ENCODE assay signal across 1 cellular context in the genomic region with DNA sequence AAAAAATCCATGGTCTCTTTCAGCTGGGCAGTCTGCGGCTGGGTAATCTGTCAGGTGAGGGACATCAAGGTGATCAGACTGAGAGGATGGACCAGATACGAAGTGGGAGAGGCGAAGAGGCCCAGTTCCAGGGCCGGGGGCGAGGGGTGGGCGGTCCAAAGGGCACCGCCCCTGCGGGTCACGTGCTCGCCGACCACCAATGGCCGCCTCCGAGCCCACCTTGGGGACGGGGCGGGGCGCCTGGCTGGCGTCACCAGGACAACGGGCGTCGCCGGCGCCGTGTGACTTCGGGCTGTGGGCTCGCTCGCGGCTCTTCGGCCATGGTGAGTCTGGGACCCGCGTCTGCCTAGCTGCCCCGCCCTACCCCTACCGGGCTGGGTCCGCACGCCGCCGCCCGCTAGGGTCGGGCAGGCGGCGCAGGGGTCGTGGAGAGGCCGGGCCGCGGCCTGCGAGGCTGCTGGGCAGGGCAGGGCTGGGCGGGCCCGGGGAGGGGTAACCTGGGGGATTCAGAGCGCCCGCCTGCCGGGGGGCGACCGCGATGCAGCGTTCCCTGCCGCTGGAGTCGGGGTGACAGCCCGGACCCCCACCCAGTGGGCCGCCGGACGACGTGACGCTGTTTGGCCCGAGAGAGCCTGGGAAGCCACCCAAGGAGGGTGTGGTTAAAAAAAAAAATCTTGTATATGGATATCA.
TF ChIP-seq lines count a peak whose summit lies in the region.

A gene with protein sequence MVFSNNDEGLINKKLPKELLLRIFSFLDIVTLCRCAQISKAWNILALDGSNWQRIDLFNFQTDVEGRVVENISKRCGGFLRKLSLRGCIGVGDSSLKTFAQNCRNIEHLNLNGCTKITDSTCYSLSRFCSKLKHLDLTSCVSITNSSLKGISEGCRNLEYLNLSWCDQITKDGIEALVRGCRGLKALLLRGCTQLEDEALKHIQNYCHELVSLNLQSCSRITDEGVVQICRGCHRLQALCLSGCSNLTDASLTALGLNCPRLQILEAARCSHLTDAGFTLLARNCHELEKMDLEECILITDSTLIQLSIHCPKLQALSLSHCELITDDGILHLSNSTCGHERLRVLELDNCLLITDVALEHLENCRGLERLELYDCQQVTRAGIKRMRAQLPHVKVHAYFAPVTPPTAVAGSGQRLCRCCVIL (plus strand): TSS at position 250 of the 690 bp plus-strand sequence. CDS start 71 bp downstream, at position 321.

TF ChIP-seq in IMR-90, 13 proteins besides CTCF, POLR2A, EP300 and RAD21:
- TF ChIP-seq, protein P1, sequence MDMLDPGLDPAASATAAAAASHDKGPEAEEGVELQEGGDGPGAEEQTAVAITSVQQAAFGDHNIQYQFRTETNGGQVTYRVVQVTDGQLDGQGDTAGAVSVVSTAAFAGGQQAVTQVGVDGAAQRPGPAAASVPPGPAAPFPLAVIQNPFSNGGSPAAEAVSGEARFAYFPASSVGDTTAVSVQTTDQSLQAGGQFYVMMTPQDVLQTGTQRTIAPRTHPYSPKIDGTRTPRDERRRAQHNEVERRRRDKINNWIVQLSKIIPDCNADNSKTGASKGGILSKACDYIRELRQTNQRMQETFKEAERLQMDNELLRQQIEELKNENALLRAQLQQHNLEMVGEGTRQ (IDR thresholded peaks at IDR 0.05; ENCODE audit: low read depth, low read length), result peak; percentile 93
- no peak for TF ChIP-seq CEBPB (IDR thresholded peaks at IDR 0.05; ENCODE audit: low read depth, low read length)
